Comparison of ENCODE assay signal across 37 cellular contexts in the genomic region with DNA sequence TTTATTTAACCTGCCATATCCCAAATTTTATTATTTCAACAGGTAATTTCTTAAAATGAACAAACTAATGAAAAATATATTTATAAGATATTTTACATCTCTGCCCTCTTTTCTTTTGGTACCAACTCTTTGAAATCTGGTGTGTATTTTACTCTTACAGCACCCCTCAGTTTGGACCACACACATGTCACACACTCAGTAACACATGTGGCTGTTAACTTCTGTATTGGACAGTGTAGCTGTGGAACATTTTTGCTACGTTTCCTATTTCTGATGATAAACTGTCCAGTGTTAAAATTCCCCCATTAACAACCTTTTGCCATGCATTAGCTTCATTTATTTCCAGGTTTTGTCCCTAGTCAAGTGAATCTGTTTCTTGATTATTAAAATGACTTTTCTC.
"Had no signal": no experiment of that assay in that cellular context is flagged by ENCODE, and none has a peak within 500 bp of the region (broad histone marks: within the 10 kb centered on the region; RNA-seq: fewer than 3 reads in every experiment).

No MANE protein-coding gene starts in this region.

- H3K36me3 Mint-ChIP-seq: activated CD4-positive, alpha-beta memory T cell treated with anti-CD3 and anti-CD28 coated beads for 36 hours; activated naive CD4-positive, alpha-beta T cell treated with anti-CD3 and anti-CD28 coated beads, Interleukin-2, amount 10 ng/mL, durations not matched to agents 7 days and 5 days; activated naive CD4-positive, alpha-beta T cell treated with anti-CD3 and anti-CD28 coated beads, Interleukin-2, amount 50 U/mL, for 24 hours; activated naive CD8-positive, alpha-beta T cell; brain had no signal

- H3K4me1 ChIP-seq: ascending aorta had no signal

- DNase-seq: activated B cell treated with CpG ODN at 0.5 μM for 24 hours; activated CD4-positive, alpha-beta memory T cell treated with anti-CD3 and anti-CD28 coated beads for 36 hours; activated CD4-positive, alpha-beta T cell treated with anti-CD3 and anti-CD28 coated beads for 4 hours; activated CD4-positive, alpha-beta T cell treated with anti-CD3 and anti-CD28 coated beads, Interleukin-2, amount 10 ng/mL, durations not matched to agents 24 days and 14 days; activated CD4-positive, alpha-beta T cell treated with anti-CD3 and anti-CD28 coated beads, Interleukin-2, amount 50 U/mL, for 1 hour; activated CD4-positive, alpha-beta T cell treated with anti-CD3 and anti-CD28 coated beads, Interleukin-2, amount 50 U/mL, for 4 hours; activated CD4-positive, CD25-positive, alpha-beta regulatory T cell treated with anti-CD3 and anti-CD28 coated beads, Interleukin-2, amount 50 U/mL, for 72 hours; activated CD8-positive, alpha-beta memory T cell treated with anti-CD3 and anti-CD28 coated beads, Interleukin-2, amount 10 ng/mL, durations not matched to agents 7 days and 5 days; activated CD8-positive, alpha-beta memory T cell treated with anti-CD3 and anti-CD28 coated beads, Interleukin-2, amount 50 U/mL, for 48 hours; activated CD8-positive, alpha-beta T cell treated with anti-CD3 and anti-CD28 coated beads for 36 hours; activated effector memory CD4-positive, alpha-beta T cell treated with Interleukin-2 at 50 U/mL for 16 hours; activated gamma-delta T cell; activated naive CD4-positive, alpha-beta T cell treated with anti-CD3 and anti-CD28 coated beads, Interleukin-2, amount 10 ng/mL, durations not matched to agents 7 days and 5 days; activated naive CD4-positive, alpha-beta T cell treated with Interleukin-2 at 50 U/mL for 16 hours; activated naive CD8-positive, alpha-beta T cell treated with anti-CD3 and anti-CD28 coated beads, Interleukin-2, amount 10 ng/mL, durations not matched to agents 7 days and 5 days; activated naive CD8-positive, alpha-beta T cell treated with anti-CD3 and anti-CD28 coated beads, Interleukin-2, amount 50 U/mL, for 24 hours; activated T-cell treated with anti-CD3 and anti-CD28 coated beads, Interleukin-2, amount 50 U/mL, for 24 hours; activated T-cell treated with anti-CD3 and anti-CD28 coated beads, Interleukin-2, amount 50 U/mL, for 48 hours; amygdala; anterior cingulate cortex; caudate nucleus; cerebellar nuclear complex; T-helper 1 cell; T-helper 2 cell; T-helper 9 cell had no signal

- H3K27me3 Mint-ChIP-seq: activated B cell treated with CpG ODN at 0.5 μM for 24 hours; activated naive CD4-positive, alpha-beta T cell treated with anti-CD3 and anti-CD28 coated beads, Interleukin-2, amount 50 U/mL, for 24 hours; activated naive CD8-positive, alpha-beta T cell; activated naive CD8-positive, alpha-beta T cell treated with anti-CD3 and anti-CD28 coated beads, Interleukin-2, amount 10 ng/mL, durations not matched to agents 7 days and 5 days; activated naive CD8-positive, alpha-beta T cell treated with anti-CD3 and anti-CD28 coated beads, Interleukin-2, amount 50 U/mL, for 24 hours; brain; central memory CD8-positive, alpha-beta T cell had no signal

- H3K27ac Mint-ChIP-seq: activated B cell treated with CpG ODN at 0.5 μM for 24 hours; activated CD4-positive, alpha-beta memory T cell treated with anti-CD3 and anti-CD28 coated beads for 36 hours; activated CD4-positive, alpha-beta T cell treated with anti-CD3 and anti-CD28 coated beads, Interleukin-2, amount 10 ng/mL, durations not matched to agents 24 days and 14 days; activated CD8-positive, alpha-beta memory T cell treated with anti-CD3 and anti-CD28 coated beads, Interleukin-2, amount 10 ng/mL, durations not matched to agents 7 days and 5 days; activated CD8-positive, alpha-beta T cell treated with anti-CD3 and anti-CD28 coated beads for 36 hours; activated naive CD4-positive, alpha-beta T cell treated with anti-CD3 and anti-CD28 coated beads, Interleukin-2, amount 10 ng/mL, durations not matched to agents 7 days and 5 days; activated naive CD4-positive, alpha-beta T cell treated with anti-CD3 and anti-CD28 coated beads, Interleukin-2, amount 50 U/mL, for 24 hours; activated naive CD8-positive, alpha-beta T cell; activated naive CD8-positive, alpha-beta T cell treated with anti-CD3 and anti-CD28 coated beads, Interleukin-2, amount 10 ng/mL, durations not matched to agents 7 days and 5 days; activated naive CD8-positive, alpha-beta T cell treated with anti-CD3 and anti-CD28 coated beads, Interleukin-2, amount 50 U/mL, for 24 hours; activated T-cell treated with anti-CD3 and anti-CD28 coated beads, Interleukin-2, amount 50 U/mL, for 24 hours; activated T-helper 2 cell treated with anti-CD3 and anti-CD28 coated beads, Interferon-gamma antibody, Interleukin-2, Interleukin-4, amounts not matched to agents 10 μg/mL and 5 μg/mL and 100 μg/mL, durations not matched to agents 14 hours and 24 hours and 36 hours; brain; T-helper 1 cell treated with Interleukin-12 subunit alpha and Interleukin-12 subunit beta and Interleukin-4 antibody, amounts not matched to agents 30 μg/mL and 1 μg/mL, for 36 hours; T-helper 2 cell treated with Interferon-gamma antibody and Interleukin-4, amounts not matched to agents 5 μg/mL and 100 μg/mL, for 36 hours had no signal

- H3K27me3 ChIP-seq: ascending aorta, cardiac muscle cell had no signal

- ATAC-seq: activated CD8-positive, alpha-beta memory T cell treated with anti-CD3 and anti-CD28 coated beads, Interleukin-2, amount 10 ng/mL, durations not matched to agents 7 days and 5 days; activated CD8-positive, alpha-beta T cell treated with anti-CD3 and anti-CD28 coated beads for 36 hours; activated naive CD8-positive, alpha-beta T cell treated with anti-CD3 and anti-CD28 coated beads, Interleukin-2, amount 50 U/mL, for 24 hours had no signal

- H3K36me3 ChIP-seq: ascending aorta, cardiac muscle cell had no signal

- H3K4me3 ChIP-seq: ascending aorta, cardiac muscle cell had no signal

- H3K4me3 Mint-ChIP-seq: activated B cell treated with CpG ODN at 0.5 μM for 24 hours; activated CD4-positive, alpha-beta memory T cell treated with anti-CD3 and anti-CD28 coated beads for 36 hours; activated CD4-positive, alpha-beta T cell treated with anti-CD3 and anti-CD28 coated beads, Interleukin-2, amount 10 ng/mL, durations not matched to agents 24 days and 14 days; activated CD8-positive, alpha-beta memory T cell treated with anti-CD3 and anti-CD28 coated beads, Interleukin-2, amount 10 ng/mL, durations not matched to agents 7 days and 5 days; activated CD8-positive, alpha-beta T cell treated with anti-CD3 and anti-CD28 coated beads for 36 hours; activated naive CD4-positive, alpha-beta T cell treated with anti-CD3 and anti-CD28 coated beads, Interleukin-2, amount 10 ng/mL, durations not matched to agents 7 days and 5 days; activated naive CD4-positive, alpha-beta T cell treated with anti-CD3 and anti-CD28 coated beads, Interleukin-2, amount 50 U/mL, for 24 hours; activated naive CD8-positive, alpha-beta T cell; activated naive CD8-positive, alpha-beta T cell treated with anti-CD3 and anti-CD28 coated beads, Interleukin-2, amount 10 ng/mL, durations not matched to agents 7 days and 5 days; activated naive CD8-positive, alpha-beta T cell treated with anti-CD3 and anti-CD28 coated beads, Interleukin-2, amount 50 U/mL, for 24 hours; activated T-cell treated with anti-CD3 and anti-CD28 coated beads, Interleukin-2, amount 50 U/mL, for 24 hours; brain; central memory CD8-positive, alpha-beta T cell; T-helper 1 cell treated with Interleukin-12 subunit alpha and Interleukin-12 subunit beta and Interleukin-4 antibody, amounts not matched to agents 30 μg/mL and 1 μg/mL, for 36 hours; T-helper 2 cell treated with Interferon-gamma antibody and Interleukin-4, amounts not matched to agents 5 μg/mL and 100 μg/mL, for 36 hours had no signal

- H3K4me1 Mint-ChIP-seq: activated naive CD4-positive, alpha-beta T cell treated with anti-CD3 and anti-CD28 coated beads, Interleukin-2, amount 10 ng/mL, durations not matched to agents 7 days and 5 days; brain; central memory CD8-positive, alpha-beta T cell had no signal

- FAIRE-seq: bronchial epithelial cell, TTC549 had no signal

- H3K9me3 Mint-ChIP-seq: activated B cell treated with CpG ODN at 0.5 μM for 24 hours; activated CD4-positive, alpha-beta memory T cell treated with anti-CD3 and anti-CD28 coated beads for 36 hours; activated CD8-positive, alpha-beta T cell treated with anti-CD3 and anti-CD28 coated beads for 36 hours; activated naive CD4-positive, alpha-beta T cell treated with anti-CD3 and anti-CD28 coated beads, Interleukin-2, amount 10 ng/mL, durations not matched to agents 7 days and 5 days; activated naive CD4-positive, alpha-beta T cell treated with anti-CD3 and anti-CD28 coated beads, Interleukin-2, amount 50 U/mL, for 24 hours; activated naive CD8-positive, alpha-beta T cell treated with anti-CD3 and anti-CD28 coated beads, Interleukin-2, amount 50 U/mL, for 24 hours; activated T-cell treated with anti-CD3 and anti-CD28 coated beads, Interleukin-2, amount 50 U/mL, for 24 hours; activated T-helper 2 cell treated with anti-CD3 and anti-CD28 coated beads, Interferon-gamma antibody, Interleukin-2, Interleukin-4, amounts not matched to agents 10 μg/mL and 5 μg/mL and 100 μg/mL, durations not matched to agents 14 hours and 24 hours and 36 hours; brain; central memory CD8-positive, alpha-beta T cell; T-helper 2 cell treated with Interferon-gamma antibody and Interleukin-4, amounts not matched to agents 5 μg/mL and 100 μg/mL, for 36 hours had no signal

- H3K27ac ChIP-seq: ascending aorta, cardiac muscle cell, VCaP had no signal

- H3K9me3 ChIP-seq: ascending aorta had no signal
